9 cellular contexts compared by ENCODE assay signal in the genomic region with DNA sequence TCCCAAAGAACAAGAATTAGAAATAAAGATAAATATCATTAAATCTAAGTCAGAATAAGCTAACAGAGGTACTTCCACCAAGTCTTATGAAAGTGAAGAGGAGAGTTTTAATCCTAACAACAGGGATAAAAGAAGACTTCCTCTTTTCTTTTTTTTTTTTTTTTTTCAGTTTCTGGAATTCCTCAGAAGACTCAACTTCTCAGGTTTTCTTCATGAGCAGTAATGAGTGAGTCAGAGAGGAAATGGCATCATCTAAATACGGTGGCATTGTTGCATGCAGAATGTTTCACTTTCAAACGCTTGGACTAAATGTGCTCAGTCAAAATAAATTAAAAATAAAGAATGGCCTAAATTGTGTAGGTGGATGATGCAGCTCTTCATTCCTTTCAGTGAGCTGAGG. TPM values are rescaled to one million over a fixed set of nuclear protein-coding genes. Genes with fewer than 3 reads are reported as not detected.
A peak's percentile ranks its signal among the peaks of the same experiment; 100 is the strongest.
DNase-seq lines count a peak whose midpoint lies in the region; ATAC-seq, FAIRE-seq and TF ChIP-seq lines count a peak whose summit lies in the region.
"Had no signal": no experiment of that assay in that cellular context is flagged by ENCODE, and none has a peak within 500 bp of the region (broad histone marks: within the 10 kb centered on the region; RNA-seq: fewer than 3 reads in every experiment).

No MANE protein-coding gene starts in this region.

- no peak for TF ChIP-seq POLR2A in GM12891 (IDR thresholded peaks at IDR 0.05; ENCODE audit: low read depth, low read length)
- no peak for TF ChIP-seq POLR2A in gastroesophageal sphincter (IDR thresholded peaks at IDR 0.05)
- no peak for TF ChIP-seq POLR2A in sigmoid colon (IDR thresholded peaks at IDR 0.05)

- WGBS in gastroesophageal sphincter (ENCODE audit: low coverage in 1 of 2), 2 donors: 57 to 60% methylated on average over 2 of the region's 2 CpGs
- WGBS in sigmoid colon, 2 donors: 53 to 71% methylated on average over 2 of the region's 2 CpGs

- no peaks in the 10 kb centered on the region for H3K9me3 Mint-ChIP-seq in activated naive CD8-positive, alpha-beta T cell treated with anti-CD3 and anti-CD28 coated beads, Interleukin-2, amount 50 U/mL, for 24 hours
- H3K9me3 Mint-ChIP-seq in naive thymus-derived CD4-positive, alpha-beta T cell: peaks cover 0 to 3% (median 0%) of the 10 kb centered on the region in 11 donors

- no peak for TF ChIP-seq EP300 in gastroesophageal sphincter (IDR thresholded peaks at IDR 0.05)
- no peak for TF ChIP-seq EP300 in sigmoid colon (IDR thresholded peaks at IDR 0.05)

- H3K36me3 ChIP-seq in naive thymus-derived CD4-positive, alpha-beta T cell (ENCODE audit: control insufficient read depth in 2 of 3, insufficient read depth in 3 of 3, low read length in 3 of 3): no peaks in the 10 kb centered on the region
- H3K36me3 ChIP-seq in gastroesophageal sphincter (no peaks in the 10 kb centered on the region), sigmoid colon (no peaks in the 10 kb centered on the region)

- TF ChIP-seq CTCF in gastroesophageal sphincter (IDR thresholded peaks at IDR 0.05) (no peak), sigmoid colon (IDR thresholded peaks at IDR 0.05) (no peak)

- CTCF ChIA-PET in naive thymus-derived CD4-positive, alpha-beta T cell (lab: Charles Lee): interaction anchor here (0.6 kb wide), 2 partner anchors 137 to 1577 kb away, joined by 3 read pairs; no protein-coding TSS in a partner anchor

- peaks cover 25% of the 10 kb centered on the region for H3K4me1 Mint-ChIP-seq in activated naive CD8-positive, alpha-beta T cell treated with anti-CD3 and anti-CD28 coated beads, Interleukin-2, amount 50 U/mL, for 24 hours
- H3K4me1 Mint-ChIP-seq in naive thymus-derived CD4-positive, alpha-beta T cell: peaks cover 0 to 26% (median 5%) of the 10 kb centered on the region in 7 donors

- no peaks in the 10 kb centered on the region for H3K9me3 ChIP-seq in naive thymus-derived CD4-positive, alpha-beta T cell (ENCODE audit: control insufficient read depth in 2 of 3, low read length in 3 of 3)
- H3K9me3 ChIP-seq in gastroesophageal sphincter (no peaks in the 10 kb centered on the region), sigmoid colon (no peaks in the 10 kb centered on the region)

- DNase-seq in GM03348 (ENCODE audit: low spot score) (peak; percentile 36), HPDE6-E6E7 (ENCODE audit: extremely low spot score) (peak; percentile 34), GM12891 (ENCODE audit: insufficient read length, low spot score) (no peak), sigmoid colon (no peak), NCI-H187 treated with DMSO at 0.1 percent for 48 hours (lab: John Stamatoyannopoulos, UW) (no peak)
- no peak for DNase-seq in activated naive CD8-positive, alpha-beta T cell treated with anti-CD3 and anti-CD28 coated beads, Interleukin-2, amount 50 U/mL, for 24 hours
- no peak for DNase-seq in naive thymus-derived CD4-positive, alpha-beta T cell
- DNase-seq: NCI-H1092 treated with DMSO at 0.1 percent for 48 hours had no signal

- H3K36me3 Mint-ChIP-seq in activated naive CD8-positive, alpha-beta T cell treated with anti-CD3 and anti-CD28 coated beads, Interleukin-2, amount 50 U/mL, for 24 hours (ENCODE audit: low read depth): no peaks in the 10 kb centered on the region
- no peaks in the 10 kb centered on the region for H3K36me3 Mint-ChIP-seq in naive thymus-derived CD4-positive, alpha-beta T cell

- H3K4me1 ChIP-seq in naive thymus-derived CD4-positive, alpha-beta T cell (ENCODE audit: control insufficient read depth in 2 of 2, insufficient read depth in 2 of 2, low read length in 2 of 2): peaks cover 0 to 10% of the 10 kb centered on the region in 2 donors
- H3K4me1 ChIP-seq in gastroesophageal sphincter: no peaks in the 10 kb centered on the region
- no peaks in the 10 kb centered on the region for H3K4me1 ChIP-seq in sigmoid colon

- no peaks in the 10 kb centered on the region for H3K27me3 Mint-ChIP-seq in activated naive CD8-positive, alpha-beta T cell treated with anti-CD3 and anti-CD28 coated beads, Interleukin-2, amount 50 U/mL, for 24 hours
- H3K27me3 Mint-ChIP-seq in naive thymus-derived CD4-positive, alpha-beta T cell: no peaks in the 10 kb centered on the region

- POLR2A ChIA-PET in naive thymus-derived CD4-positive, alpha-beta T cell (lab: Charles Lee): no interaction called here

- H3K27ac Mint-ChIP-seq in activated naive CD8-positive, alpha-beta T cell treated with anti-CD3 and anti-CD28 coated beads, Interleukin-2, amount 50 U/mL, for 24 hours: peak overlapping the region; percentile 70
- no peak overlapping the region for H3K27ac Mint-ChIP-seq in naive thymus-derived CD4-positive, alpha-beta T cell

- no peaks in the 10 kb centered on the region for H3K27me3 ChIP-seq in naive thymus-derived CD4-positive, alpha-beta T cell (ENCODE audit: control insufficient read depth in 2 of 2, insufficient read depth in 2 of 2, low read length in 2 of 2)
- H3K27me3 ChIP-seq in gastroesophageal sphincter (no peaks in the 10 kb centered on the region), sigmoid colon (no peaks in the 10 kb centered on the region)

- peak overlapping the region; percentile 17 for H3K4me3 Mint-ChIP-seq in activated naive CD8-positive, alpha-beta T cell treated with anti-CD3 and anti-CD28 coated beads, Interleukin-2, amount 50 U/mL, for 24 hours
- peak overlapping the region in 2 of 10 donors; percentile 23 to 38 for H3K4me3 Mint-ChIP-seq in naive thymus-derived CD4-positive, alpha-beta T cell

- H3K4me3 ChIP-seq in naive thymus-derived CD4-positive, alpha-beta T cell (ENCODE audit: low read length): no peak overlapping the region
- H3K4me3 ChIP-seq in gastroesophageal sphincter (no peak overlapping the region), sigmoid colon (no peak overlapping the region)

- no peak overlapping the region for H3K27ac ChIP-seq in naive thymus-derived CD4-positive, alpha-beta T cell (ENCODE audit: low read depth, low read length)
- H3K27ac ChIP-seq in gastroesophageal sphincter (no peak overlapping the region), sigmoid colon (no peak overlapping the region)

- peak; percentile 88 for ATAC-seq in activated naive CD8-positive, alpha-beta T cell treated with anti-CD3 and anti-CD28 coated beads, Interleukin-2, amount 50 U/mL, for 24 hours
- ATAC-seq in naive thymus-derived CD4-positive, alpha-beta T cell: peak; percentile 67
- ATAC-seq in gastroesophageal sphincter: no peak

- intact Hi-C loops in naive thymus-derived CD4-positive, alpha-beta T cell (cut with micrococcal nuclease): no loop called here
- intact Hi-C loops in sigmoid colon (cut with DNase I): no loop called here

- FAIRE-seq in GM12891 (lab: Jason Lieb, UNC): no peak

TF ChIP-seq in GM12891, 5 proteins besides CTCF, POLR2A, EP300 and RAD21:
- TF ChIP-seq TAF1 (IDR thresholded peaks at IDR 0.05; ENCODE audit: low read depth, low read length) (no peak), POU2F2 (IDR thresholded peaks at IDR 0.05; ENCODE audit: low read depth, low read length) (no peak), POLR2AphosphoS5 (IDR thresholded peaks at IDR 0.05; ENCODE audit: low read depth, low read length) (no peak), PAX5 (IDR thresholded peaks at IDR 0.05; ENCODE audit: insufficient read depth, low read length, severe bottlenecking) (no peak), SPI1 (IDR thresholded peaks at IDR 0.05; ENCODE audit: low read depth, low read length) (no peak)

RNA-seq across cellular contexts. Expression of gene ARHGAP15, which starts 45.6 kb away (rescaled TPM):
- total RNA-seq in naive thymus-derived CD4-positive, alpha-beta T cell: 100 to 1,000 TPM; 164 to 218 (median 183) TPM
- 100 to 1,000 TPM; 306 to 311 TPM for polyA plus RNA-seq in naive thymus-derived CD4-positive, alpha-beta T cell
- 56.8 TPM for polyA plus RNA-seq in GM12891 (2012; ENCODE audit: low read depth, missing spikeins)
- total RNA-seq in gastroesophageal sphincter (1 to 10 TPM; 3.4 to 9.3 (median 6.4) TPM), sigmoid colon (10 to 100 TPM in 1 of 4 donors, 1 to 10 TPM in 3; 4.8 to 11.1 (median 7.8) TPM)
- polyA plus RNA-seq in sigmoid colon: 10 to 100 TPM in 1 of 3 donors, 1 to 10 TPM in 2; 3.7 to 16.4 (median 6.0) TPM

Comparison
In these comparisons a context has a peak if more than half of its experiments do, and no peak if none do; other contexts are left out.
1. DNase-seq: peak in GM03348 (single experiment) and HPDE6-E6E7 (single experiment); none in activated naive CD8-positive, alpha-beta T cell treated with anti-CD3 and anti-CD28 coated beads, Interleukin-2, amount 50 U/mL, for 24 hours (single experiment), naive thymus-derived CD4-positive, alpha-beta T cell (0 of 9), GM12891 (single experiment), sigmoid colon (single experiment) and NCI-H187 treated with DMSO at 0.1 percent for 48 hours (single experiment).
2. RNA of gene ARHGAP15, which starts 45.6 kb away (total RNA-seq): 164 to 218 TPM in naive thymus-derived CD4-positive, alpha-beta T cell; 4.8 to 11.1 TPM in sigmoid colon and 3.4 to 9.3 TPM in gastroesophageal sphincter; every median in the first group is over 10 times any median in the second.